In genomic region chr1:22465018-22465565, GRCh38 we compare ENCODE assay signal across 2 cellular contexts.
TF ChIP-seq lines count a peak whose summit lies in the region.

No MANE protein-coding gene starts in this region.

TF ChIP-seq in HEK293, 187 proteins besides CTCF, POLR2A, EP300 and RAD21:
- TF ChIP-seq ZBTB20 (tag by site-specific recombination; IDR thresholded peaks at IDR 0.05), result 0 out of 2 replicates have a peak, but pooled peaks have one; percentile 13
- TF ChIP-seq ZNF513 (tag by site-specific recombination; IDR thresholded peaks at IDR 0.05), result no peak
- peak; percentile 79 for TF ChIP-seq SETDB1 (IDR thresholded peaks at IDR 0.05; ENCODE audit: insufficient read length, low read length)

TF ChIP-seq in H1, 55 proteins besides CTCF, POLR2A, EP300 and RAD21:
- no peak for TF ChIP-seq POU5F1 (IDR thresholded peaks at IDR 0.05; ENCODE audit: low read depth, low read length)
- no peak for TF ChIP-seq POLR2AphosphoS5 (IDR thresholded peaks at IDR 0.05; ENCODE audit: low read depth, low read length)
TF ChIP-seq in H1: peak in this region for 0.
